In genomic region chr13:47139519-47139918, GRCh38 we compare ENCODE assay signal across 20 cellular contexts.
"Had no signal": no experiment of that assay in that cellular context is flagged by ENCODE, and none has a peak within 500 bp of the region (broad histone marks: within the 10 kb centered on the region; RNA-seq: fewer than 3 reads in every experiment).

No MANE protein-coding gene starts in this region.

- H3K27ac ChIP-seq: ovary, psoas muscle, sigmoid colon, stomach, thyroid gland, vagina had no signal

- H3K36me3 Mint-ChIP-seq: naive thymus-derived CD4-positive, alpha-beta T cell had no signal

- H3K36me3 ChIP-seq: ovary, sigmoid colon, stomach, thyroid gland, vagina had no signal

- H3K27ac Mint-ChIP-seq: effector memory CD8-positive, alpha-beta T cell; nephron had no signal

- H3K9me3 Mint-ChIP-seq: nephron had no signal

- H3K27me3 ChIP-seq: ovary, sigmoid colon, stomach, thyroid gland, vagina had no signal

- H3K4me1 ChIP-seq: psoas muscle, stomach, vagina had no signal

- DNase-seq: cortex of kidney; effector memory CD8-positive, alpha-beta T cell; kidney; mesendoderm; midbrain; naive thymus-derived CD4-positive, alpha-beta T cell; occipital lobe; ovary; posterior cingulate gyrus; psoas muscle; right cardiac atrium; sigmoid colon; stimulated activated naive CD4-positive, alpha-beta T cell treated with Interleukin-2 at 50 U/mL for 16 hours; stomach; thyroid gland; trophoblast cell had no signal

- H3K4me3 ChIP-seq: lung, ovary, psoas muscle, sigmoid colon, stomach, thyroid gland, vagina had no signal

- H3K4me3 Mint-ChIP-seq: effector memory CD8-positive, alpha-beta T cell; naive thymus-derived CD4-positive, alpha-beta T cell; nephron had no signal

- H3K4me1 Mint-ChIP-seq: naive thymus-derived CD4-positive, alpha-beta T cell; nephron had no signal

- ATAC-seq: effector memory CD8-positive, alpha-beta T cell; left lobe of liver; naive thymus-derived CD4-positive, alpha-beta T cell; psoas muscle; right cardiac atrium had no signal

- H3K9me3 ChIP-seq: ovary, psoas muscle, sigmoid colon, stomach, thyroid gland, vagina had no signal
